22 cellular contexts compared by ENCODE assay signal in the genomic region with DNA sequence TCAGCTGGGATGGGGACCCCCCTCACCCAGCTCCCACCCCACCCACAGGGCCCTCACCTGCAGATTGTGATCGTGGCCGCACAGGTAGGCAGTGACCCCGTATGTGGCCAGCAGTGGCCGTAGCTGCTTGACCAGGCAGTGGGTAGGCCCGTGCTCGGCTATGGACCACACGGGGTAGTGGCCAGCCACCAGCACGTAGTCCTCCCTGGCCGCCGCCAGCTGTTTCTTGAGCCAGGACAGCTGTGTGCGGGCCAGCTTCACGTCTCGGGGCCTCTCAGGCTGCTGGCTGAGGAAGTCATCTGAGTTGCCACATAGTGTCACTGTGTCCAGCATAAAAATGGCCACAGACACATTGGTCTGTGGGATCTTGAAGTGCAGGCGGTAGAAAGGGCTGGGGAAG. TPM values are rescaled to one million over a fixed set of nuclear protein-coding genes. Genes with fewer than 3 reads are reported as not detected.
"Had no signal": no experiment of that assay in that cellular context is flagged by ENCODE, and none has a peak within 500 bp of the region (broad histone marks: within the 10 kb centered on the region; RNA-seq: fewer than 3 reads in every experiment).

No MANE protein-coding gene starts in this region.

- H3K36me3 Mint-ChIP-seq: activated naive CD8-positive, alpha-beta T cell treated with anti-CD3 and anti-CD28 coated beads for 36 hours; brain had no signal

- H3K27ac ChIP-seq: coronary artery, left ventricle myocardium inferior, sigmoid colon, tibial artery had no signal

- ATAC-seq: activated T-cell treated with anti-CD3 and anti-CD28 coated beads, Interleukin-2, amount 50 U/mL, for 72 hours; stimulated activated effector memory CD8-positive, alpha-beta T cell treated with anti-CD3 and anti-CD28 coated beads, Interleukin-12 subunit alpha, Interleukin-12 subunit beta, amount 100 ng/mL, for 72 hours had no signal

- H3K4me3 Mint-ChIP-seq: activated naive CD8-positive, alpha-beta T cell treated with anti-CD3 and anti-CD28 coated beads for 36 hours; activated T-cell treated with anti-CD3 and anti-CD28 coated beads, Interleukin-2, amount 50 U/mL, for 72 hours; brain; stimulated activated effector memory CD8-positive, alpha-beta T cell treated with anti-CD3 and anti-CD28 coated beads, Interleukin-12 subunit alpha, Interleukin-12 subunit beta, amount 100 ng/mL, for 72 hours had no signal

- H3K36me3 ChIP-seq: left ventricle myocardium inferior, sigmoid colon, tibial artery had no signal

- H3K9me3 Mint-ChIP-seq: activated CD4-positive, alpha-beta T cell treated with anti-CD3 and anti-CD28 coated beads, Interleukin-2, amount 10 ng/mL, durations not matched to agents 7 days and 5 days; activated naive CD8-positive, alpha-beta T cell treated with anti-CD3 and anti-CD28 coated beads for 36 hours; activated T-cell treated with anti-CD3 and anti-CD28 coated beads, Interleukin-2, amount 50 U/mL, for 72 hours; brain; stimulated activated effector memory CD8-positive, alpha-beta T cell treated with anti-CD3 and anti-CD28 coated beads, Interleukin-12 subunit alpha, Interleukin-12 subunit beta, amount 100 ng/mL, for 72 hours had no signal

- H3K27me3 Mint-ChIP-seq: activated CD4-positive, alpha-beta T cell treated with anti-CD3 and anti-CD28 coated beads, Interleukin-2, amount 10 ng/mL, durations not matched to agents 7 days and 5 days; activated naive CD8-positive, alpha-beta T cell treated with anti-CD3 and anti-CD28 coated beads for 36 hours had no signal

- H3K9me3 ChIP-seq: left ventricle myocardium inferior, sigmoid colon, SK-N-SH, tibial artery had no signal

- H3K27ac Mint-ChIP-seq: activated CD4-positive, alpha-beta T cell treated with anti-CD3 and anti-CD28 coated beads, Interleukin-2, amount 10 ng/mL, durations not matched to agents 7 days and 5 days; activated naive CD8-positive, alpha-beta T cell treated with anti-CD3 and anti-CD28 coated beads for 36 hours; activated T-cell treated with anti-CD3 and anti-CD28 coated beads, Interleukin-2, amount 50 U/mL, for 72 hours; brain; stimulated activated effector memory CD8-positive, alpha-beta T cell treated with anti-CD3 and anti-CD28 coated beads, Interleukin-12 subunit alpha, Interleukin-12 subunit beta, amount 100 ng/mL, for 72 hours had no signal

- H3K4me3 ChIP-seq: coronary artery, left ventricle myocardium inferior, sigmoid colon, tibial artery had no signal

- DNase-seq: activated CD4-positive, alpha-beta T cell treated with anti-CD3 and anti-CD28 coated beads, Interleukin-2, amount 10 ng/mL, durations not matched to agents 7 days and 5 days; activated CD4-positive, CD25-positive, alpha-beta regulatory T cell; activated CD8-positive, alpha-beta memory T cell treated with anti-CD3 and anti-CD28 coated beads, Interleukin-2, amount 50 U/mL, for 48 hours; activated gamma-delta T cell treated with Interleukin-2 at 50 U/mL for 16 hours; activated naive CD8-positive, alpha-beta T cell treated with anti-CD3 and anti-CD28 coated beads for 36 hours; activated T-cell treated with anti-CD3 and anti-CD28 coated beads, Interleukin-2, amount 50 U/mL, for 72 hours; central memory CD4-positive, alpha-beta T cell; effector CD4-positive, alpha-beta T cell; foreskin fibroblast; hypothalamus; left ventricle myocardium inferior; sigmoid colon; SK-N-SH; stimulated activated CD4-positive, alpha-beta T cell treated with anti-CD3 and anti-CD28 coated beads, Interleukin-12 subunit alpha, Interleukin-12 subunit beta, amount 100 ng/mL, for 4 hours; stimulated activated CD4-positive, alpha-beta T cell treated with anti-CD3 and anti-CD28 coated beads, Interleukin-2, amount 100 ng/mL, for 24 hours; T-helper 1 cell; tibial artery had no signal

RNA-seq across cellular contexts. Expression of a gene that starts 1.3 kb away (rescaled TPM):
- total RNA-seq: endothelial cell of umbilical vein had no signal
- polyA plus RNA-seq: neural cell had no signal

RNA-seq across cellular contexts. Expression of a gene that starts 37.5 kb away (rescaled TPM):
- total RNA-seq: activated CD4-positive, alpha-beta T cell treated with anti-CD3 and anti-CD28 coated beads, Interleukin-2, amount 10 ng/mL, durations not matched to agents 7 days and 5 days; activated T-cell treated with anti-CD3 and anti-CD28 coated beads, Interleukin-2, amount 50 U/mL, for 72 hours; endothelial cell of umbilical vein had no signal
- polyA plus RNA-seq: neural cell had no signal
